In the genomic region with DNA sequence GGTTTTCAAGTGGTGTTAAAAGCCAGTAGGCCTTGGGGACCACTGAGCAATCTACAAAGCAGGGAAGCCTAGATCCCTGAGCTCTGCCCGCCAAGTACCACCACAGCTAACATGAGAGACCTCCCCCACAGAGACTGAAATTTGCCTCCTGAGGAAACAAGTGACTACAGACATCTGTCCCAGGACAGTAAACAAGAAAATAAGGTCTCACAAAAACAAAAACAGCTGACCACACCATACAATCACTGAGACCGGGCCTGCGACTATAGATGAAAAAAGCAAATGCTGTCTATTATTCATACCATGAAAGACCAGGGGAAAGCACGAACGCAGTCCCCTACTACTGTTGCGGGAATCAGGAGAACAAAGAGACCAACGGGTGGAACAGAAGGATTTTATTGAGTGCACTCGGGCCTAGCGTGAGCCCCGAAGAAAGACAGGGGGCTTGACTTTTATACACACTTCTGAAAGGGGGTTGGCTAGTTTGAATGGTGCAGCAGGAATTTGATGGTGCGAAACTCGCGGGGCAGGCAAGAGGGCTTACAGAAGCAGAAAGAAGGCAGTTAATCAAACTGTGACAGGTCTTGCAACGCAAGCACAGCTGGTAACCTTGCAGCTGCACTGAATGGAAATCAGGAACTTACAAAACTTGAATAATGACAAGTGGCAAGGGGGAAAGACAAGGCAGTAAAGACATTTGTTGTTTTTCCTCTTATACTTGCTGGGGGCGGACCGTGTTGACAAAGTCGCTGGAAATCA, we compare ENCODE assay signal across 9 cellular contexts. TPM values are rescaled to one million over a fixed set of nuclear protein-coding genes. Genes with fewer than 3 reads are reported as not detected.
DNase-seq lines count a peak whose midpoint lies in the region; ATAC-seq and TF ChIP-seq lines count a peak whose summit lies in the region.
"Not testable (repeated sequence)": the region's sequence is repeated elsewhere in the genome, so short reads cannot be mapped to it uniquely, and the experiment has no call there.
"Had no signal": no experiment of that assay in that cellular context is flagged by ENCODE, and none has a peak within 500 bp of the region (broad histone marks: within the 10 kb centered on the region; RNA-seq: fewer than 3 reads in every experiment).

No MANE protein-coding gene starts in this region.

- not testable (repeated sequence) for H3K18ac ChIP-seq in mesenchymal stem cell (ENCODE audit: low read depth in 1 of 2, low read length in 2 of 2)

- not testable (repeated sequence) for H3K36me3 Mint-ChIP-seq in activated CD8-positive, alpha-beta T cell treated with anti-CD3 and anti-CD28 coated beads for 36 hours (ENCODE audit: low read depth)

- H3K4ac ChIP-seq in mesenchymal stem cell (ENCODE audit: low read depth in 1 of 2, low read length in 2 of 2), result not testable (repeated sequence)

- peak overlapping the region; percentile 58 for H3K4me3 Mint-ChIP-seq in activated CD8-positive, alpha-beta T cell treated with anti-CD3 and anti-CD28 coated beads for 36 hours

- not testable (repeated sequence) for H4K20me1 ChIP-seq in OCI-LY7 (ENCODE audit: insufficient read depth, low read length)

- H2AFZ ChIP-seq in OCI-LY7 (ENCODE audit: low read length); mesenchymal stem cell (ENCODE audit: low read depth, low read length): not testable (repeated sequence)

- peaks cover 21% of the 10 kb centered on the region for H3K4me1 Mint-ChIP-seq in activated CD8-positive, alpha-beta T cell treated with anti-CD3 and anti-CD28 coated beads for 36 hours (ENCODE audit: low read depth)

- H3K79me2 ChIP-seq in OCI-LY7 (ENCODE audit: insufficient read depth, low read depth, low read length), result not testable (repeated sequence)

- not testable (repeated sequence) for H2BK5ac ChIP-seq in mesenchymal stem cell (ENCODE audit: low read depth, low read length, poor library complexity, severe bottlenecking)

- not testable (repeated sequence) for H2BK15ac ChIP-seq in mesenchymal stem cell (ENCODE audit: low read depth, poor library complexity, severe bottlenecking)

- H3K27ac Mint-ChIP-seq in activated CD8-positive, alpha-beta T cell treated with anti-CD3 and anti-CD28 coated beads for 36 hours, result peak overlapping the region; percentile 100

- H4K8ac ChIP-seq in mesenchymal stem cell (ENCODE audit: low read length), result not testable (repeated sequence)

- 100% methylated on average over 2 of the region's 17 CpGs for WGBS in mesenchymal stem cell
- 45 to 69% (median 49%) methylated on average over 9 to 14 of the region's 17 CpGs for WGBS in spleen, 5 donors

- TF ChIP-seq CTCF in OCI-LY7 (conservative IDR thresholded peaks at IDR 0.05; ENCODE audit: low read length); activated CD8-positive, alpha-beta T cell treated with anti-CD3 and anti-CD28 coated beads for 36 hours (IDR thresholded peaks at IDR 0.05); spleen (IDR thresholded peaks at IDR 0.05 in 8 of 11, conservative IDR thresholded peaks at IDR 0.05 in 3 of 11): not testable (repeated sequence)

- H3K9me3 ChIP-seq in OCI-LY7 (ENCODE audit: low read length); mesenchymal stem cell (ENCODE audit: control insufficient read depth, low read length); spleen: not testable (repeated sequence)

- peak overlapping the region; percentile 61 for H3K4me3 ChIP-seq in OCI-LY7 (ENCODE audit: low read depth, low read length, poor library complexity, severe bottlenecking)
- H3K4me3 ChIP-seq in mesenchymal stem cell (ENCODE audit: insufficient read depth in 1 of 2, low read depth in 1 of 2, low read length in 2 of 2), result not testable (repeated sequence)
- H3K4me3 ChIP-seq in spleen, result peak overlapping the region in 1 of 8 donors; percentile 69

- intact Hi-C loops in OCI-LY7 (cut with micrococcal nuclease; ENCODE audit: unreplicated experiment); activated CD8-positive, alpha-beta T cell treated with anti-CD3 and anti-CD28 coated beads for 36 hours (cut with micrococcal nuclease); spleen (cut with DNase I; ENCODE audit: low total_unique reads): not testable (repeated sequence)

- not testable (repeated sequence) for H4K91ac ChIP-seq in mesenchymal stem cell (ENCODE audit: low read length)

- H3K9me2 ChIP-seq in OCI-LY7 (ENCODE audit: insufficient read depth, low read length), result not testable (repeated sequence)

- not testable (repeated sequence) for H3K27me3 ChIP-seq in mesenchymal stem cell (ENCODE audit: control insufficient read depth in 1 of 2, insufficient read depth in 1 of 2, low read length in 2 of 2)
- peaks cover 0 to 17% (median 0%) of the 10 kb centered on the region in 7 donors for H3K27me3 ChIP-seq in spleen (replicated peaks in 1 of 7)

- peak overlapping the region; percentile 99 for H3K27ac ChIP-seq in OCI-LY7 (ENCODE audit: low read depth, low read length, poor library complexity, severe bottlenecking)
- not testable (repeated sequence) for H3K27ac ChIP-seq in mesenchymal stem cell (ENCODE audit: low read length, poor library complexity, severe bottlenecking)
- peak overlapping the region; percentile 38 to 98 (median 79) for H3K27ac ChIP-seq in spleen

- not testable (repeated sequence) for H3K23ac ChIP-seq in mesenchymal stem cell (ENCODE audit: low read length in 2 of 2)

- H2BK120ac ChIP-seq in mesenchymal stem cell (ENCODE audit: low read depth, low read length), result not testable (repeated sequence)

- H3K79me1 ChIP-seq in mesenchymal stem cell (replicated peaks; ENCODE audit: low read length, poor library complexity, severe bottlenecking), result not testable (repeated sequence)

- not testable (repeated sequence) for H2AK5ac ChIP-seq in mesenchymal stem cell (ENCODE audit: low read length, severe bottlenecking)

- H3K9me3 Mint-ChIP-seq in activated CD8-positive, alpha-beta T cell treated with anti-CD3 and anti-CD28 coated beads for 36 hours, result not testable (repeated sequence)

- POLR2A ChIA-PET in OCI-LY7 (lab: Charles Lee), result interaction anchor here (0.7 to 1.1 kb wide), 2 partner anchors 22 to 134 kb away, joined by 3 to 4 read pairs; no protein-coding TSS in a partner anchor
- POLR2A ChIA-PET in activated CD8-positive, alpha-beta T cell treated with anti-CD3 and anti-CD28 coated beads for 36 hours (lab: Charles Lee), result interaction anchor here (0.6 to 1.2 kb wide), 3 partner anchors 133 to 1842 kb away, joined by 3 to 15 read pairs (median 4); no protein-coding TSS in a partner anchor

- not testable (repeated sequence) for H3K27me3 Mint-ChIP-seq in activated CD8-positive, alpha-beta T cell treated with anti-CD3 and anti-CD28 coated beads for 36 hours

- H2BK12ac ChIP-seq in mesenchymal stem cell (ENCODE audit: low read length in 2 of 2), result not testable (repeated sequence)

- not testable (repeated sequence) for H3K14ac ChIP-seq in mesenchymal stem cell (ENCODE audit: low read length in 2 of 2)

- ATAC-seq in GM19324 (IDR thresholded peaks at IDR 0.05; ENCODE audit: low FRiP score, unreplicated experiment) (peak; percentile 29), HG03159 (IDR thresholded peaks at IDR 0.05; ENCODE audit: unreplicated experiment) (peak; percentile 32)
- ATAC-seq in activated CD8-positive, alpha-beta T cell treated with anti-CD3 and anti-CD28 coated beads for 36 hours, result not testable (repeated sequence)

- not testable (repeated sequence) for H3K9ac ChIP-seq in mesenchymal stem cell (ENCODE audit: low read length)

- H3K4me1 ChIP-seq in OCI-LY7 (ENCODE audit: insufficient read depth, low read length, poor library complexity, severe bottlenecking) (peaks cover 37% of the 10 kb centered on the region), spleen (peaks cover 0 to 15% (median 7%) of the 10 kb centered on the region in 6 donors)
- not testable (repeated sequence) for H3K4me1 ChIP-seq in mesenchymal stem cell (ENCODE audit: control insufficient read depth, insufficient read depth, low read depth, low read length)

- DNase-seq in CD1c-positive myeloid dendritic cell (ENCODE audit: extremely low spot score) (peak; percentile 5), OCI-LY7 (ENCODE audit: low spot score) (peak; percentile 83), cerebellar cortex (ENCODE audit: low spot score) (peak; percentile 22), mesenchymal stem cell (peak; percentile 78), spleen (peak; percentile 75)
- peak; percentile 40 for DNase-seq in activated CD8-positive, alpha-beta T cell treated with anti-CD3 and anti-CD28 coated beads for 36 hours

- not testable (repeated sequence) for H3K36me3 ChIP-seq in OCI-LY7 (ENCODE audit: insufficient read depth, low read length); mesenchymal stem cell (ENCODE audit: control insufficient read depth in 1 of 2, insufficient read depth in 2 of 2, low read depth in 1 of 2, low read length in 2 of 2); spleen

- CTCF ChIA-PET in OCI-LY7 (lab: Charles Lee; ENCODE audit: unreplicated experiment); activated CD8-positive, alpha-beta T cell treated with anti-CD3 and anti-CD28 coated beads for 36 hours (lab: Charles Lee): not testable (repeated sequence)

- H3K4me2 ChIP-seq in OCI-LY7 (ENCODE audit: low read length), result peak overlapping the region; percentile 82
- peak overlapping the region; percentile 16 for H3K4me2 ChIP-seq in mesenchymal stem cell (ENCODE audit: low read length, poor library complexity, severe bottlenecking)

- TSS peak; percentile 99 for BruUV-seq in OCI-LY7 (replicated peaks; lab: Mats Ljungman, UMichigan)

- TF ChIP-seq POLR2A in spleen (IDR thresholded peaks at IDR 0.05), result not testable (repeated sequence)

RNA-seq across cellular contexts. Expression of gene PPIAL4F, which starts 47.0 kb away (rescaled TPM):
- not detected in 2 replicates for total RNA-seq in OCI-LY7 (2014; rRNA removed; shearing (Covaris generic))
- total RNA-seq in OCI-LY7 (2022) (not detected in 2 replicates), spleen (1 to 10 TPM in 1 of 7 donors, not detected in 6; 1.5 TPM)
- not detected for total RNA-seq in activated CD8-positive, alpha-beta T cell treated with anti-CD3 and anti-CD28 coated beads for 36 hours
- not detected for polyA plus RNA-seq in mesenchymal stem cell (2013, experiment 1 of 2)
- not detected for polyA plus RNA-seq in mesenchymal stem cell (2013, experiment 2 of 2)
- polyA plus RNA-seq in spleen, result not detected
- total RNA-seq: lower leg skin had no signal

Comparison
In these comparisons a context has a peak if more than half of its experiments do, and no peak if none do; other contexts are left out.
1. DNase-seq: peak in every context shown above with its lines; median percentile 83 in OCI-LY7; 78 in mesenchymal stem cell; 75 in spleen; 40 in activated CD8-positive, alpha-beta T cell treated with anti-CD3 and anti-CD28 coated beads for 36 hours; 22 in cerebellar cortex; 5 in CD1c-positive myeloid dendritic cell.